27 cellular contexts compared by ENCODE assay signal in the genomic region with DNA sequence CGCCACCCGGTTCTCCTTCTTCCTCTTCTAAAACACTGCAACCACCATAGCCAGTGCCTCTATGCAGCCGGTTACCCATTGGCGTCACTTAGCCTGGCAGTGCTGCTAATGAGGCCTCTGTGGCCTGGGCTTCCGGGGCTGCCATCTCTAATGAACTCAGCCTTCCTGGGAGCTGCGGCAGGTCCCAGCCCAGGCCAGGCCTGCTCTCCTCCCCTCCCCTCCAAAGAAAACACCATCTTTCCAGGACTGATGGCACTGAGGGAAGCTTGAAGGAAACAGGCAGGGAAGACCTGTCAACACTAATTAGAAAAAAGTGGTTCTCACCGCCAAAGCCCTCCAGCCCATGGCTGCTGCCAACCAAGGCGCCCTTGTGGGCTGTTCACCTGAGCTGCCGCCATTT.
"Had no signal": no experiment of that assay in that cellular context is flagged by ENCODE, and none has a peak within 500 bp of the region (broad histone marks: within the 10 kb centered on the region; RNA-seq: fewer than 3 reads in every experiment).

No MANE protein-coding gene starts in this region.

- H3K4me1 Mint-ChIP-seq: mesothelial cell of epicardium, naive B cell had no signal

- H3K4me1 ChIP-seq: left ventricle myocardium inferior, psoas muscle, stomach, testis, thyroid gland, transverse colon, upper lobe of left lung, vagina had no signal

- H3K4me3 Mint-ChIP-seq: mesothelial cell of epicardium; naive B cell; natural killer cell; nephron progenitor cell; neural progenitor cell; stimulated activated naive B cell treated with anti-CD40 and anti-IgM and Interleukin-4, amounts not matched to agents 10 μg/mL and 1 μg/mL and 100 μg/mL, for 72 hours had no signal

- H3K4me3 ChIP-seq: hepatocyte, left ventricle myocardium inferior, lung, neural progenitor cell, ovary, psoas muscle, skin epidermis, stomach, testis, thyroid gland, transverse colon, upper lobe of left lung, vagina had no signal

- H3K27me3 ChIP-seq: hepatocyte, neural progenitor cell, ovary, stomach, testis, thyroid gland, transverse colon, upper lobe of left lung, vagina had no signal

- H3K27ac ChIP-seq: hepatocyte, left ventricle myocardium inferior, neural progenitor cell, ovary, psoas muscle, skin epidermis, stomach, testis, thyroid gland, transverse colon, upper lobe of left lung, vagina had no signal

- H3K9me3 Mint-ChIP-seq: mesothelial cell of epicardium, natural killer cell, nephron progenitor cell had no signal

- DNase-seq: islet precursor cell; left ventricle myocardium inferior; naive B cell; natural killer cell; nephron progenitor cell; ovary; posterior cingulate gyrus; psoas muscle; right cardiac atrium; stimulated activated CD4-positive, alpha-beta T cell treated with anti-CD3 and anti-CD28 coated beads, Interleukin-12 subunit alpha, Interleukin-12 subunit beta, amount 100 ng/mL, for 4 hours; stimulated activated CD4-positive, alpha-beta T cell treated with anti-CD3 and anti-CD28 coated beads, Interleukin-15, amount 100 ng/mL, for 24 hours; stimulated activated CD4-positive, alpha-beta T cell treated with anti-CD3 and anti-CD28 coated beads, Interleukin-2, amount 100 ng/mL, for 24 hours; stimulated activated CD4-positive, alpha-beta T cell treated with anti-CD3 and anti-CD28 coated beads, Interleukin-4, amount 100 ng/mL, for 1 hour; stimulated activated naive B cell treated with anti-CD40 and anti-IgM and Interleukin-4, amounts not matched to agents 10 μg/mL and 1 μg/mL and 100 μg/mL, for 72 hours; stimulated activated naive CD8-positive, alpha-beta T cell treated with anti-CD3 and anti-CD28 coated beads, Interleukin-15, Interleukin-2, amounts not matched to agents 100 U/mL and 50 U/mL, for 24 hours; stomach; testis; thyroid gland; transverse colon; upper lobe of left lung had no signal

- H3K36me3 ChIP-seq: left ventricle myocardium inferior, neural progenitor cell, ovary, stomach, thyroid gland, transverse colon, upper lobe of left lung, vagina had no signal

- ATAC-seq: natural killer cell; psoas muscle; right cardiac atrium; sciatic nerve; stimulated activated naive B cell treated with anti-CD40 and anti-IgM and Interleukin-4, amounts not matched to agents 10 μg/mL and 1 μg/mL and 100 μg/mL, for 72 hours; stimulated activated naive CD8-positive, alpha-beta T cell treated with anti-CD3 and anti-CD28 coated beads, Interleukin-15, Interleukin-2, amounts not matched to agents 100 U/mL and 50 U/mL, for 24 hours had no signal

- H3K36me3 Mint-ChIP-seq: mesothelial cell of epicardium; naive B cell; natural killer cell; stimulated activated naive B cell treated with anti-CD40 and anti-IgM and Interleukin-4, amounts not matched to agents 10 μg/mL and 1 μg/mL and 100 μg/mL, for 72 hours had no signal

- H3K9me3 ChIP-seq: left ventricle myocardium inferior, ovary, psoas muscle, stomach, testis, thyroid gland, transverse colon, upper lobe of left lung, vagina had no signal

- H3K27ac Mint-ChIP-seq: mesothelial cell of epicardium; naive B cell; natural killer cell; nephron progenitor cell; neural progenitor cell; stimulated activated naive B cell treated with anti-CD40 and anti-IgM and Interleukin-4, amounts not matched to agents 10 μg/mL and 1 μg/mL and 100 μg/mL, for 72 hours had no signal
